ENCODE assay signal across 9 cellular contexts in the genomic region with DNA sequence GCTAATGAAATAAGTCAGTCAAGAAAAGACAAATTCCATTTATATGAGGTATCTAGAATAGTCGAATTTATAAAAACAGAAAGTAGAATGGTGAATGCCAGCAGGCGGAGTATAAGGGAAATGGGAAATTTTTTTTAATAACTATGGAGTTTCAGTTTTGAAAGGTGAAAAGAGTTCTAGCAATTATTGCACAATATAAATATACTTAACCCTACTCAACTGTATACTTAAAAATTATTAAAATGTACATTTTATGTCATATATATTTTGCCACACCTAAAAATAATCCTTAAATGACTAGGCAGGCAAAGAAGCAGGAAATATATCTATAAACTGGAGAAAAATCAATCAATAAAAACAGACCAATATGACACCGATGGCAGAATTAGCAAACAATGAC.
"Had no signal": no experiment of that assay in that cellular context is flagged by ENCODE, and none has a peak within 500 bp of the region (broad histone marks: within the 10 kb centered on the region; RNA-seq: fewer than 3 reads in every experiment).

No MANE protein-coding gene starts in this region.

- H2AFZ ChIP-seq: GM23338 had no signal

- DNase-seq: H9, HCEC 1CT, HFFc6, KBM-7 had no signal

- ATAC-seq: GM23338, HepG2 had no signal

- FAIRE-seq: H1, H54, HepG2 had no signal

- H3K27ac ChIP-seq: HL-60 had no signal

- H3K4me2 ChIP-seq: GM23338 had no signal

- H3K4me3 ChIP-seq: GM23338 had no signal
